19 cellular contexts compared by ENCODE assay signal in genomic region chr3:38224357-38224756, GRCh38. TPM values are rescaled to one million over a fixed set of nuclear protein-coding genes. Genes with fewer than 3 reads are reported as not detected.
DNase-seq lines count a peak whose midpoint lies in the region; ATAC-seq, FAIRE-seq and TF ChIP-seq lines count a peak whose summit lies in the region.
"Had no signal": no experiment of that assay in that cellular context is flagged by ENCODE, and none has a peak within 500 bp of the region (broad histone marks: within the 10 kb centered on the region; RNA-seq: fewer than 3 reads in every experiment).

No MANE protein-coding gene starts in this region.

- POLR2A ChIA-PET in IMR-90 (lab: Charles Lee; ENCODE audit: unreplicated experiment): no interaction called here

- H4K91ac ChIP-seq in IMR-90 (ENCODE audit: insufficient read depth, low read depth, low read length): no peak overlapping the region

- peaks cover 8% of the 10 kb centered on the region; the same call in 1 of the 2 replicates for H3K9me1 ChIP-seq in IMR-90 (ENCODE audit: insufficient read depth, low read length)

- TF ChIP-seq CTCF in IMR-90 (conservative IDR thresholded peaks at IDR 0.05; ENCODE audit: low read depth, low read length): no peak
- TF ChIP-seq CTCF in D721Med (IDR thresholded peaks at IDR 0.05; ENCODE audit: insufficient read depth, missing control alignments): no peak

- H3K79me2 ChIP-seq in ACC112 (ENCODE audit: control insufficient read depth, insufficient read depth, low read length, unreplicated experiment): peaks cover 21% of the 10 kb centered on the region

- DNase-seq in IMR-90: peak; percentile 25
- no peak for DNase-seq in central memory CD8-positive, alpha-beta T cell (ENCODE audit: low spot score in 2 of 2)
- peak; percentile 18 for DNase-seq in fibroblast of peridontal ligament (ENCODE audit: extremely low read depth)
- no peak for DNase-seq in UCSD-AML1 (lab: John Stamatoyannopoulos, UW; ENCODE audit: unreplicated experiment)
- no peak for DNase-seq in NCI-H2081 treated with DMSO at 0.1 percent for 48 hours (lab: John Stamatoyannopoulos, UW)
- no peak for DNase-seq in D721Med (ENCODE audit: insufficient read length, low spot score)
- DNase-seq in NCI-H1048 (lab: John Stamatoyannopoulos, UW): no peak
- DNase-seq: CD8-positive, alpha-beta T cell; COR-L47 had no signal

- no peak for TF ChIP-seq RAD21 in IMR-90 (IDR thresholded peaks at IDR 0.05; ENCODE audit: low read length)

- H3K36me3 Mint-ChIP-seq in central memory CD8-positive, alpha-beta T cell (ENCODE audit: insufficient read depth): peaks cover 23% of the 10 kb centered on the region

- H3K27ac Mint-ChIP-seq in central memory CD8-positive, alpha-beta T cell (ENCODE audit: low read depth): peak overlapping the region; percentile 19
- H3K27ac Mint-ChIP-seq: CD8-positive, alpha-beta T cell; GM23338 had no signal

- no peak overlapping the region for H3K4me3 ChIP-seq in ACC112 (ENCODE audit: low read depth, low read length)
- H3K4me3 ChIP-seq in IMR-90 (ENCODE audit: insufficient read depth, low read depth, low read length): no peak overlapping the region
- H3K4me3 ChIP-seq: GM12878, GM23338, HAP-1 had no signal

- no peak overlapping the region for H3K14ac ChIP-seq in IMR-90 (replicated peaks; ENCODE audit: low read depth, low read length)

- ATAC-seq in IMR-90 (ENCODE audit: low read depth): no peak
- ATAC-seq in central memory CD8-positive, alpha-beta T cell (replicated peaks; ENCODE audit: extremely low read depth, poor library complexity, severe bottlenecking): no peak
- ATAC-seq: CD8-positive, alpha-beta T cell; GM12878; GM23338 had no signal

- H3K9ac ChIP-seq in IMR-90 (ENCODE audit: low read depth, low read length): no peak overlapping the region

- CTCF ChIA-PET in IMR-90 (lab: Yijun Ruan, JAX): interaction anchor here (1.2 to 1.7 kb wide), 2 partner anchors 8 to 23 kb away, joined by 3 to 5 read pairs; no protein-coding TSS in a partner anchor

- no peaks in the 10 kb centered on the region for H3K27me3 ChIP-seq in ACC112 (ENCODE audit: insufficient read depth, low read length)
- no peaks in the 10 kb centered on the region for H3K27me3 ChIP-seq in IMR-90 (ENCODE audit: control insufficient read depth, insufficient read depth, low read length)

- no peak for TF ChIP-seq POLR2A in IMR-90 (IDR thresholded peaks at IDR 0.05; ENCODE audit: low read depth, low read length)

- no peak overlapping the region for H3K18ac ChIP-seq in IMR-90 (ENCODE audit: low read depth, low read length)

- BruUV-seq in IMR-90 (replicated peaks; lab: Mats Ljungman, UMichigan): no TSS peak

- no peak overlapping the region for H2AK5ac ChIP-seq in IMR-90 (ENCODE audit: low read depth, low read length)

- H2AFZ ChIP-seq in ACC112 (ENCODE audit: low read length, unreplicated experiment) (no peak overlapping the region), IMR-90 (replicated peaks; ENCODE audit: low read length, poor library complexity) (no peak overlapping the region)
- H2AFZ ChIP-seq: GM23338 had no signal

- H2BK5ac ChIP-seq in IMR-90 (ENCODE audit: low read depth, low read length, poor library complexity, severe bottlenecking): no peak overlapping the region

- peaks cover 55% of the 10 kb centered on the region for H3K4me1 ChIP-seq in ACC112 (ENCODE audit: control insufficient read depth, insufficient read depth, low read length, unreplicated experiment)
- H3K4me1 ChIP-seq in IMR-90 (ENCODE audit: control insufficient read depth, insufficient read depth, low read length): peaks cover 4% of the 10 kb centered on the region
- H3K4me1 ChIP-seq: HAP-1 had no signal

- peaks cover 29 to 60% of the 10 kb centered on the region in 2 experiments for H3K79me1 ChIP-seq in IMR-90 (ENCODE audit: low read depth in 1 of 2, low read length in 2 of 2)

- no peak overlapping the region for H2BK120ac ChIP-seq in IMR-90 (ENCODE audit: low read depth, low read length)

- H4K8ac ChIP-seq in IMR-90 (ENCODE audit: low read depth in 2 of 2, low read length in 2 of 2): no peak overlapping the region

- no peaks in the 10 kb centered on the region for H3K4me1 Mint-ChIP-seq in central memory CD8-positive, alpha-beta T cell
- H3K4me1 Mint-ChIP-seq: GM23338 had no signal

- WGBS in IMR-90 (ENCODE audit: extremely low coverage in 2 of 2, insufficient read length in 1 of 2), 2 experiments: no CpG with 5 or more reads among the region's 4 CpGs

- H3K27ac ChIP-seq in ACC112 (ENCODE audit: low read depth, low read length): peak overlapping the region; percentile 85
- H3K27ac ChIP-seq in IMR-90 (ENCODE audit: insufficient read depth, low read length): no peak overlapping the region

- no peak overlapping the region for H3K23ac ChIP-seq in IMR-90 (ENCODE audit: low read depth, low read length)

- no peak overlapping the region for H3K56ac ChIP-seq in IMR-90 (ENCODE audit: extremely low read depth, insufficient read depth, low read length)

- H3K9me3 Mint-ChIP-seq in central memory CD8-positive, alpha-beta T cell: no peaks in the 10 kb centered on the region
- H3K9me3 Mint-ChIP-seq: CD14-positive monocyte; CD8-positive, alpha-beta T cell; GM23338 had no signal

- H3K36me3 ChIP-seq in ACC112 (ENCODE audit: insufficient read depth, low read length) (peaks cover 28% of the 10 kb centered on the region), IMR-90 (ENCODE audit: control insufficient read depth, insufficient read depth, low read length) (peaks cover 11% of the 10 kb centered on the region)

- H4K20me1 ChIP-seq in IMR-90 (ENCODE audit: insufficient read depth, low read length): peaks cover 7% of the 10 kb centered on the region; the same call in 1 of the 2 replicates

- no peak overlapping the region for H3K4ac ChIP-seq in IMR-90 (ENCODE audit: low read depth, low read length)

- in situ Hi-C loops in IMR-90 (cut with MboI; ENCODE audit: low sequenced_read_pairs): no loop called here

- H3K27me3 Mint-ChIP-seq in central memory CD8-positive, alpha-beta T cell: no peaks in the 10 kb centered on the region

- intact Hi-C loops in IMR-90 (cut with micrococcal nuclease): no loop called here

- H3K9me3 ChIP-seq in IMR-90 (ENCODE audit: control insufficient read depth, insufficient read depth, low read length): no peaks in the 10 kb centered on the region
- H3K9me3 ChIP-seq: HAP-1 had no signal

- H4K5ac ChIP-seq in IMR-90 (ENCODE audit: low read depth, low read length): no peak overlapping the region

- H3K4me2 ChIP-seq in IMR-90 (ENCODE audit: low read depth, low read length): no peak overlapping the region
- H3K4me2 ChIP-seq: GM23338 had no signal

- H2BK15ac ChIP-seq in IMR-90 (ENCODE audit: low read depth, low read length): no peak overlapping the region

- dilution Hi-C loops in IMR-90 (cut with HindIII; ENCODE audit: low sequenced_read_pairs, unreplicated experiment): no loop called here

- no peak for FAIRE-seq in D721Med (lab: Jason Lieb, UNC)
- FAIRE-seq: GM12878 had no signal

- no peak overlapping the region for H2BK20ac ChIP-seq in IMR-90 (ENCODE audit: low read depth, low read length)

- no peak overlapping the region for H3K4me3 Mint-ChIP-seq in central memory CD8-positive, alpha-beta T cell
- H3K4me3 Mint-ChIP-seq: CD14-positive monocyte; CD8-positive, alpha-beta T cell; GM23338 had no signal

- H2AK9ac ChIP-seq in IMR-90 (replicated peaks; ENCODE audit: low read depth, low read length, poor library complexity): no peak overlapping the region

TF ChIP-seq in IMR-90, 13 proteins besides CTCF, POLR2A, EP300 and RAD21:
- TF ChIP-seq MXI1 (IDR thresholded peaks at IDR 0.05; ENCODE audit: borderline replicate concordance, low read depth, low read length) (no peak), MAFK (IDR thresholded peaks at IDR 0.05; ENCODE audit: low read depth, low read length) (peak; percentile 99), RFX5 (IDR thresholded peaks at IDR 0.05; ENCODE audit: low read depth, low read length) (no peak), CHD1 (IDR thresholded peaks at IDR 0.05; ENCODE audit: low read depth, low read length) (no peak)

RNA-seq across cellular contexts. Expression of gene SLC22A13, which starts 41.3 kb away (rescaled TPM):
- total RNA-seq in IMR-90 (2012; rRNA removed): under 0.01 TPM in 2 replicates
- polyA plus RNA-seq in IMR-90 (2012; rRNA removed): 0.22 and 0.29 TPM in 2 replicates
- polyA plus RNA-seq in IMR-90 (2012; cell fraction: cytosol; rRNA removed): 0.02 TPM in 1 of 2 replicates, not detected in the other
- polyA plus RNA-seq in IMR-90 (2012; cell fraction: nucleus; rRNA removed; ENCODE audit: low replicate concordance): 1.4 and 1.8 TPM in 2 replicates
- total RNA-seq: A172, G401, HT1080 had no signal
- polyA plus RNA-seq: CD14-positive monocyte had no signal

RNA-seq across cellular contexts. Expression of gene SLC22A14, which starts 57.7 kb away (rescaled TPM):
- under 0.01 TPM in 1 of 2 replicates, not detected in the other for total RNA-seq in IMR-90 (2012; rRNA removed)
- 0.07 and 0.10 TPM in 2 replicates for polyA plus RNA-seq in IMR-90 (2012; rRNA removed)
- polyA plus RNA-seq in IMR-90 (2012; cell fraction: cytosol; rRNA removed): 0.04 and 0.14 TPM in 2 replicates
- polyA plus RNA-seq in IMR-90 (2012; cell fraction: nucleus; rRNA removed; ENCODE audit: low replicate concordance): 0.36 and 0.62 TPM in 2 replicates
- total RNA-seq: A172; CD8-positive, alpha-beta T cell; Daoy; G401; GM12878; GM23338; HT1080 had no signal
- polyA plus RNA-seq: AG04450, CD14-positive monocyte, GM12878, GM23338 had no signal

RNA-seq across cellular contexts. Expression of gene OXSR1, which starts 59.0 kb away (rescaled TPM):
- 37.6 and 50.5 TPM in 2 replicates for total RNA-seq in IMR-90 (2012; rRNA removed)
- 28.9 and 32.9 TPM in 2 replicates for polyA plus RNA-seq in IMR-90 (2012; rRNA removed)
- 9.9 and 11.5 TPM in 2 replicates for polyA plus RNA-seq in IMR-90 (2012; cell fraction: cytosol; rRNA removed)
- polyA plus RNA-seq in IMR-90 (2012; cell fraction: nucleus; rRNA removed; ENCODE audit: low replicate concordance): 7.8 and 33.4 TPM in 2 replicates

Comparison
In these comparisons a context has a peak if more than half of its experiments do, and no peak if none do; other contexts are left out.
1. DNase-seq: peak in IMR-90 (single experiment) and fibroblast of peridontal ligament (single experiment); none in central memory CD8-positive, alpha-beta T cell (0 of 2), UCSD-AML1 (single experiment), NCI-H2081 treated with DMSO at 0.1 percent for 48 hours (single experiment), D721Med (single experiment) and NCI-H1048 (single experiment).